Comparison of ENCODE assay signal across 27 cellular contexts in genomic region chr6:137193256-137194070, GRCh38. TPM values are rescaled to one million over a fixed set of nuclear protein-coding genes. Genes with fewer than 3 reads are reported as not detected.
DNase-seq lines count a peak whose midpoint lies in the region; ATAC-seq, FAIRE-seq and TF ChIP-seq lines count a peak whose summit lies in the region.
"Had no signal": no experiment of that assay in that cellular context is flagged by ENCODE, and none has a peak within 500 bp of the region (broad histone marks: within the 10 kb centered on the region; RNA-seq: fewer than 3 reads in every experiment).

No MANE protein-coding gene starts in this region.

- H3K27me3 ChIP-seq in right cardiac atrium (ENCODE audit: control insufficient read depth, insufficient read depth), result no peaks in the 10 kb centered on the region
- H3K27me3 ChIP-seq in right atrium auricular region, result no peaks in the 10 kb centered on the region
- H3K27me3 ChIP-seq: BE2C; BLaER1 treated with 17β-estradiol and CSF1 and Interleukin-3, amounts not matched to agents 10 nM and 100 nM had no signal

- CTCF ChIA-PET in activated CD4-positive, alpha-beta T cell treated with anti-CD3 and anti-CD28 coated beads, Interleukin-2, amount 10 ng/mL, durations not matched to agents 7 days and 5 days (lab: Charles Lee), result no interaction called here

- H3K9me3 Mint-ChIP-seq in activated CD4-positive, alpha-beta T cell treated with anti-CD3 and anti-CD28 coated beads, Interleukin-2, amount 10 ng/mL, durations not matched to agents 24 days and 14 days, result peaks cover 23% of the 10 kb centered on the region
- peaks cover 18% of the 10 kb centered on the region for H3K9me3 Mint-ChIP-seq in activated CD4-positive, alpha-beta T cell treated with anti-CD3 and anti-CD28 coated beads, Interleukin-2, amount 10 ng/mL, durations not matched to agents 7 days and 5 days
- peaks cover 5% of the 10 kb centered on the region for H3K9me3 Mint-ChIP-seq in endothelial cell (ENCODE audit: unreplicated experiment)

- H3K9me3 ChIP-seq in right cardiac atrium (ENCODE audit: control insufficient read depth, low read length) (no peaks in the 10 kb centered on the region), right atrium auricular region (peaks cover 0 to 9% of the 10 kb centered on the region in 2 donors)

- TF ChIP-seq CTCF in right atrium auricular region (IDR thresholded peaks at IDR 0.05) (no peak), endothelial cell (IDR thresholded peaks at IDR 0.05; ENCODE audit: unreplicated experiment) (no peak)

- H3K36me3 Mint-ChIP-seq in activated CD4-positive, alpha-beta T cell treated with anti-CD3 and anti-CD28 coated beads, Interleukin-2, amount 10 ng/mL, durations not matched to agents 24 days and 14 days (ENCODE audit: low read depth), result peaks cover 20% of the 10 kb centered on the region
- H3K36me3 Mint-ChIP-seq in activated CD4-positive, alpha-beta T cell treated with anti-CD3 and anti-CD28 coated beads, Interleukin-2, amount 10 ng/mL, durations not matched to agents 7 days and 5 days (ENCODE audit: low read depth), result peaks cover 13% of the 10 kb centered on the region
- peaks cover 16% of the 10 kb centered on the region for H3K36me3 Mint-ChIP-seq in endothelial cell (ENCODE audit: low read depth, unreplicated experiment)

- H3K27ac ChIP-seq in right cardiac atrium (ENCODE audit: low read length) (peak overlapping the region; percentile 83), right atrium auricular region (peak overlapping the region in 1 of 2 donors; percentile 57)
- H3K27ac ChIP-seq: A549; BLaER1 treated with 17β-estradiol and CSF1 and Interleukin-3, amounts not matched to agents 10 nM and 100 nM had no signal

- no peak overlapping the region for H3K27ac Mint-ChIP-seq in activated CD4-positive, alpha-beta T cell treated with anti-CD3 and anti-CD28 coated beads, Interleukin-2, amount 10 ng/mL, durations not matched to agents 24 days and 14 days
- H3K27ac Mint-ChIP-seq in activated CD4-positive, alpha-beta T cell treated with anti-CD3 and anti-CD28 coated beads, Interleukin-2, amount 10 ng/mL, durations not matched to agents 7 days and 5 days, result no peak overlapping the region
- no peak overlapping the region for H3K27ac Mint-ChIP-seq in endothelial cell (ENCODE audit: unreplicated experiment)
- H3K27ac Mint-ChIP-seq: CD14-positive monocyte; CD4-positive, alpha-beta T cell; HFFc6 had no signal

- H3K4me3 ChIP-seq in right cardiac atrium (ENCODE audit: low read length) (no peak overlapping the region), right atrium auricular region (no peak overlapping the region)
- H3K4me3 ChIP-seq: A549; BLaER1 treated with 17β-estradiol and CSF1 and Interleukin-3, amounts not matched to agents 10 nM and 100 nM; HAP-1 had no signal

- ATAC-seq in right cardiac atrium (peak; percentile 42 to 68), HG03139 (IDR thresholded peaks at IDR 0.05; ENCODE audit: unreplicated experiment) (no peak)
- ATAC-seq: A549 had no signal

- peaks cover 8% of the 10 kb centered on the region for H3K4me1 Mint-ChIP-seq in activated CD4-positive, alpha-beta T cell treated with anti-CD3 and anti-CD28 coated beads, Interleukin-2, amount 10 ng/mL, durations not matched to agents 24 days and 14 days
- peaks cover 4% of the 10 kb centered on the region for H3K4me1 Mint-ChIP-seq in activated CD4-positive, alpha-beta T cell treated with anti-CD3 and anti-CD28 coated beads, Interleukin-2, amount 10 ng/mL, durations not matched to agents 7 days and 5 days
- no peaks in the 10 kb centered on the region for H3K4me1 Mint-ChIP-seq in endothelial cell (ENCODE audit: unreplicated experiment)

- intact Hi-C loops in activated CD4-positive, alpha-beta T cell treated with anti-CD3 and anti-CD28 coated beads, Interleukin-2, amount 10 ng/mL, durations not matched to agents 24 days and 14 days (cut with micrococcal nuclease), result no loop called here
- intact Hi-C loops in right cardiac atrium (cut with DNase I), result loop anchor here in 1 of 4 donors (10.0 kb wide), 1 partner anchor 99 kb away; no protein-coding TSS in a partner anchor

- peak; percentile 39 for DNase-seq in activated CD4-positive, alpha-beta T cell treated with anti-CD3 and anti-CD28 coated beads, Interleukin-2, amount 10 ng/mL, durations not matched to agents 24 days and 14 days
- no peak for DNase-seq in activated CD4-positive, alpha-beta T cell treated with anti-CD3 and anti-CD28 coated beads, Interleukin-2, amount 10 ng/mL, durations not matched to agents 7 days and 5 days
- no peak for DNase-seq in right cardiac atrium
- DNase-seq in right atrium auricular region (ENCODE audit: low spot score), result no peak
- DNase-seq in GM12892 (ENCODE audit: insufficient read length), result no peak
- no peak for DNase-seq in endothelial cell (ENCODE audit: low spot score)
- DNase-seq: 8988T; ACHN; AML-193; BE2C; CD4-positive, alpha-beta T cell; CD8-positive, alpha-beta memory T cell; DMS 273 treated with DMSO at 0.1 percent for 48 hours; DMS53; EL; GF-D8; GOT3; HFFc6 had no signal

- POLR2A ChIA-PET in activated CD4-positive, alpha-beta T cell treated with anti-CD3 and anti-CD28 coated beads, Interleukin-2, amount 10 ng/mL, durations not matched to agents 7 days and 5 days (lab: Charles Lee), result no interaction called here

- TF ChIP-seq POLR2A in GM12892 (IDR thresholded peaks at IDR 0.05; ENCODE audit: low read depth, low read length), result no peak

- H3K4me1 ChIP-seq in right cardiac atrium (ENCODE audit: control insufficient read depth, insufficient read depth, low read length), result peaks cover 4% of the 10 kb centered on the region
- H3K4me1 ChIP-seq in right atrium auricular region, result peaks cover 0 to 35% of the 10 kb centered on the region in 2 donors
- H3K4me1 ChIP-seq: A549, BE2C, HAP-1 had no signal

- no peaks in the 10 kb centered on the region for H3K27me3 Mint-ChIP-seq in activated CD4-positive, alpha-beta T cell treated with anti-CD3 and anti-CD28 coated beads, Interleukin-2, amount 10 ng/mL, durations not matched to agents 24 days and 14 days
- H3K27me3 Mint-ChIP-seq in activated CD4-positive, alpha-beta T cell treated with anti-CD3 and anti-CD28 coated beads, Interleukin-2, amount 10 ng/mL, durations not matched to agents 7 days and 5 days, result no peaks in the 10 kb centered on the region
- H3K27me3 Mint-ChIP-seq in endothelial cell (ENCODE audit: unreplicated experiment), result no peaks in the 10 kb centered on the region
- H3K27me3 Mint-ChIP-seq: CD4-positive, alpha-beta T cell; CD8-positive, alpha-beta memory T cell had no signal

- 74% methylated on average over 5 of the region's 5 CpGs for WGBS in right cardiac atrium

- H3K4me3 Mint-ChIP-seq in activated CD4-positive, alpha-beta T cell treated with anti-CD3 and anti-CD28 coated beads, Interleukin-2, amount 10 ng/mL, durations not matched to agents 24 days and 14 days, result no peak overlapping the region
- no peak overlapping the region for H3K4me3 Mint-ChIP-seq in activated CD4-positive, alpha-beta T cell treated with anti-CD3 and anti-CD28 coated beads, Interleukin-2, amount 10 ng/mL, durations not matched to agents 7 days and 5 days
- H3K4me3 Mint-ChIP-seq in endothelial cell (ENCODE audit: unreplicated experiment), result no peak overlapping the region
- H3K4me3 Mint-ChIP-seq: CD14-positive monocyte; CD4-positive, alpha-beta T cell; CD8-positive, alpha-beta memory T cell; HFFc6 had no signal

- H3K36me3 ChIP-seq in right atrium auricular region, result peaks cover 16% of the 10 kb centered on the region

- peak; percentile 17 for FAIRE-seq in GM12892 (lab: Jason Lieb, UNC)
- FAIRE-seq: A549, D721Med, GM12891, H54 had no signal

RNA-seq across cellular contexts. Expression of gene IL22RA2, which starts 20.0 kb away (rescaled TPM):
- not detected in 2 replicates for total RNA-seq in activated CD4-positive, alpha-beta T cell treated with anti-CD3 and anti-CD28 coated beads, Interleukin-2, amount 10 ng/mL, durations not matched to agents 24 days and 14 days
- total RNA-seq in activated CD4-positive, alpha-beta T cell treated with anti-CD3 and anti-CD28 coated beads, Interleukin-2, amount 10 ng/mL, durations not matched to agents 7 days and 5 days, result not detected
- total RNA-seq in right cardiac atrium, result under 1 TPM in 3 of 4 donors, not detected in 1; 0.09 to 0.14 (median 0.11) TPM
- polyA plus RNA-seq in right cardiac atrium, result 0.05 TPM
- not detected for total RNA-seq in right atrium auricular region
- polyA plus RNA-seq in GM12892 (2012; ENCODE audit: missing spikeins), result not detected
- not detected for total RNA-seq in endothelial cell (ENCODE audit: unreplicated experiment)
- total RNA-seq: CD4-positive, alpha-beta T cell; CD8-positive, alpha-beta memory T cell; G401; HFFc6 had no signal
- polyA plus RNA-seq: A549; CD14-positive monocyte; CD8-positive, alpha-beta memory T cell had no signal

RNA-seq across cellular contexts. Expression of gene IFNGR1, which starts 25.7 kb away (rescaled TPM):
- total RNA-seq in activated CD4-positive, alpha-beta T cell treated with anti-CD3 and anti-CD28 coated beads, Interleukin-2, amount 10 ng/mL, durations not matched to agents 24 days and 14 days, result 13.9 and 14.4 TPM in 2 replicates
- total RNA-seq in activated CD4-positive, alpha-beta T cell treated with anti-CD3 and anti-CD28 coated beads, Interleukin-2, amount 10 ng/mL, durations not matched to agents 7 days and 5 days, result 10 to 100 TPM; 18.7 to 21.1 TPM
- total RNA-seq in right cardiac atrium (100 to 1,000 TPM; 115 to 157 (median 141) TPM), right atrium auricular region (100 to 1,000 TPM; 111 to 143 TPM), endothelial cell (ENCODE audit: unreplicated experiment) (58.3 TPM)
- polyA plus RNA-seq in right cardiac atrium, result 125 TPM
- 67.3 TPM for polyA plus RNA-seq in GM12892 (2012; ENCODE audit: missing spikeins)
